Comparison of ENCODE assay signal across 19 cellular contexts in the genomic region with DNA sequence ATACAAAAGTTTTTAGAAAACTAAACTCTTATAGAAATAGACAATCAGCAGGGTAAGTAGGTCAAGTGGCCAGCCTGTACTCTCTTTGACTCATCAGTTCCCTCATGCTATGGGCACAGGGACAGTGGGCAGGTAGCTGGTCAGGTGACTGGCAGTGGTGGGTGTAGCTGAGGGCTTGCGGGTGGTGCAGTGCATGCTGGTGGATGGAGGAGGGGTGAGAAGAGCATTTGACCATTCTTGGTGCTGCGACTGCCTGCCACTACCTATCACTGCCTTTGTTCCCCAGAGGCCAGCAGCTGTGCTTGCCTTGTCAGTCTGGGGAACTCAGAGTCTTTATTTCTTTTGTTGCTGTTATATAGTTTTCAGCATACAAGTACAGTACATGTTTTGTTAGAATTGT. TPM values are rescaled to one million over a fixed set of nuclear protein-coding genes. Genes with fewer than 3 reads are reported as not detected.
DNase-seq lines count a peak whose midpoint lies in the region; ATAC-seq and TF ChIP-seq lines count a peak whose summit lies in the region.
"Had no signal": no experiment of that assay in that cellular context is flagged by ENCODE, and none has a peak within 500 bp of the region (broad histone marks: within the 10 kb centered on the region; RNA-seq: fewer than 3 reads in every experiment).

No MANE protein-coding gene starts in this region.

- peaks cover 0 to 4% of the 10 kb centered on the region in 2 experiments; a peak in 1 of 4 replicates for H3K36me3 ChIP-seq in HCT116 (ENCODE audit: control insufficient read depth in 1 of 2, insufficient read depth in 2 of 2, low read length in 2 of 2)
- no peaks in the 10 kb centered on the region for H3K36me3 ChIP-seq in mesendoderm (ENCODE audit: control insufficient read depth, insufficient read depth, low read length)
- H3K36me3 ChIP-seq in tibial artery, result no peaks in the 10 kb centered on the region

- no TSS peak for BruUV-seq in HCT116 (replicated peaks; lab: Mats Ljungman, UMichigan)

- H3K79me1 ChIP-seq in mesendoderm (ENCODE audit: low read length), result peaks cover 9% of the 10 kb centered on the region

- intact Hi-C loops in HCT116 (cut with micrococcal nuclease) (no loop called here), tibial artery (cut with DNase I; ENCODE audit: low total_unique reads) (no loop called here)

- no peak overlapping the region for H3K4me2 ChIP-seq in HCT116 (ENCODE audit: low read length)
- no peak overlapping the region for H3K4me2 ChIP-seq in mesendoderm (ENCODE audit: low read length)
- H3K4me2 ChIP-seq: SK-N-SH had no signal

- no peak overlapping the region for H2AFZ ChIP-seq in HCT116 (ENCODE audit: low read depth, low read length, poor library complexity, severe bottlenecking)

- DNase-seq in HCT116 (ENCODE audit: low read depth, low spot score), result no peak
- DNase-seq in activated naive CD8-positive, alpha-beta T cell treated with anti-CD3 and anti-CD28 coated beads, Interleukin-2, amount 50 U/mL, for 24 hours, result no peak
- peak; percentile 7 for DNase-seq in mesendoderm
- DNase-seq in tibial artery, result no peak
- DNase-seq in NCI-H1092 treated with DMSO at 0.1 percent for 48 hours (lab: John Stamatoyannopoulos, UW), result no peak
- DNase-seq in stimulated activated CD8-positive, alpha-beta memory T cell treated with anti-CD3 and anti-CD28 coated beads, Interleukin-4, amount 100 ng/mL, for 48 hours, result no peak
- DNase-seq in RPMI8226, result no peak
- DNase-seq: AML-193, GF-D8, KG1, MV-4-11, NCI-H1417, NCI-H187 treated with DMSO at 0.1 percent for 48 hours, NCI-H2227 treated with DMSO at 0.1 percent for 48 hours, NCI-H510A treated with DMSO at 0.1 percent for 48 hours, NCI-H774, SHP77, SK-N-SH had no signal

- peaks cover 49% of the 10 kb centered on the region for H3K36me3 Mint-ChIP-seq in activated naive CD8-positive, alpha-beta T cell treated with anti-CD3 and anti-CD28 coated beads, Interleukin-2, amount 50 U/mL, for 24 hours (ENCODE audit: low read depth)

- H3K18ac ChIP-seq in mesendoderm (ENCODE audit: low read length), result no peak overlapping the region

- H3K79me2 ChIP-seq in HCT116 (ENCODE audit: insufficient read depth, low read length) (peaks cover 100% of the 10 kb centered on the region), mesendoderm (ENCODE audit: control insufficient read depth, insufficient read depth, low read length) (peaks cover 59% of the 10 kb centered on the region)

- RAD21 ChIA-PET in HCT116 (lab: Charles Lee; ENCODE audit: low non-redundant PET in 1 of 2, low total read pairs in 2 of 2, uncharacterized antibody in 2 of 2, unreplicated experiment in 2 of 2), result no interaction called here

- H3K4me3 ChIP-seq in HCT116 (replicated peaks in 1 of 2; ENCODE audit: low read depth in 1 of 2, low read length in 2 of 2) (no peak overlapping the region), mesendoderm (ENCODE audit: low read length) (no peak overlapping the region), tibial artery (no peak overlapping the region)

- peaks cover 12% of the 10 kb centered on the region; the same call in 1 of the 2 replicates for H4K20me1 ChIP-seq in HCT116 (ENCODE audit: insufficient read depth)

- H3K27me3 ChIP-seq in HCT116 (ENCODE audit: insufficient read depth, low read length) (no peaks in the 10 kb centered on the region), mesendoderm (ENCODE audit: insufficient read depth, low read length, poor library complexity) (no peaks in the 10 kb centered on the region), tibial artery (no peaks in the 10 kb centered on the region)

- no peak overlapping the region for H2BK15ac ChIP-seq in mesendoderm (replicated peaks; ENCODE audit: low read depth)

- no peak overlapping the region for H3K4ac ChIP-seq in mesendoderm (ENCODE audit: low read depth, low read length)

- CTCF ChIA-PET in HCT116 (lab: Charles Lee), result no interaction called here

- H3K9me2 ChIP-seq in HCT116 (ENCODE audit: insufficient read depth), result no peaks in the 10 kb centered on the region
- H3K9me2 ChIP-seq: SK-N-SH had no signal

- peaks cover 20% of the 10 kb centered on the region for H3K9me3 Mint-ChIP-seq in activated naive CD8-positive, alpha-beta T cell treated with anti-CD3 and anti-CD28 coated beads, Interleukin-2, amount 50 U/mL, for 24 hours

- POLR2A ChIA-PET in HCT116 (lab: Charles Lee), result no interaction called here

- H2BK5ac ChIP-seq in mesendoderm (ENCODE audit: low read length), result no peak overlapping the region

- TF ChIP-seq RAD21 in HCT116 (IDR thresholded peaks at IDR 0.05; ENCODE audit: low read depth), result no peak

- no peak overlapping the region for H3K56ac ChIP-seq in mesendoderm (ENCODE audit: low read length)

- no peak overlapping the region for H3K27ac Mint-ChIP-seq in activated naive CD8-positive, alpha-beta T cell treated with anti-CD3 and anti-CD28 coated beads, Interleukin-2, amount 50 U/mL, for 24 hours

- no peak for TF ChIP-seq CTCF in HCT116 (IDR thresholded peaks at IDR 0.05 in 2 of 3, conservative IDR thresholded peaks at IDR 0.05 in 1 of 3; ENCODE audit: borderline replicate concordance in 1 of 3, insufficient read depth in 1 of 3, low read depth in 2 of 3, low read length in 2 of 3)
- TF ChIP-seq CTCF in tibial artery (IDR thresholded peaks at IDR 0.05), result no peak

- ATAC-seq in HCT116, result 0 out of 2 replicates have a peak, but pooled peaks have one; percentile 32
- ATAC-seq in activated naive CD8-positive, alpha-beta T cell treated with anti-CD3 and anti-CD28 coated beads, Interleukin-2, amount 50 U/mL, for 24 hours, result peak; percentile 33

- H4K5ac ChIP-seq in mesendoderm (ENCODE audit: low read length), result no peak overlapping the region

- H3K9me3 ChIP-seq in HCT116 (ENCODE audit: control insufficient read depth in 1 of 2, insufficient read depth in 1 of 2, low read depth in 1 of 2, low read length in 2 of 2), result no peaks in the 10 kb centered on the region
- peaks cover 0 to 3% (median 0%) of the 10 kb centered on the region in 3 donors for H3K9me3 ChIP-seq in tibial artery
- H3K9me3 ChIP-seq: SK-N-SH had no signal

- no peak overlapping the region for H2AK5ac ChIP-seq in mesendoderm (ENCODE audit: low read length)

- no peak overlapping the region for H3K23ac ChIP-seq in mesendoderm (ENCODE audit: low read length)

- no peak overlapping the region for H4K8ac ChIP-seq in mesendoderm (ENCODE audit: low read depth, low read length)

- no peak overlapping the region for H3K4me3 Mint-ChIP-seq in activated naive CD8-positive, alpha-beta T cell treated with anti-CD3 and anti-CD28 coated beads, Interleukin-2, amount 50 U/mL, for 24 hours

- no peak for TF ChIP-seq POLR2A in HCT116 (IDR thresholded peaks at IDR 0.05; ENCODE audit: borderline replicate concordance, extremely low read depth, insufficient read depth, insufficient read length)

- H3K27me3 Mint-ChIP-seq in activated naive CD8-positive, alpha-beta T cell treated with anti-CD3 and anti-CD28 coated beads, Interleukin-2, amount 50 U/mL, for 24 hours, result no peaks in the 10 kb centered on the region

- no peak overlapping the region for H2BK120ac ChIP-seq in mesendoderm (ENCODE audit: low read depth, low read length)

- H3K9ac ChIP-seq in HCT116 (ENCODE audit: low read length) (no peak overlapping the region), mesendoderm (ENCODE audit: low read length) (no peak overlapping the region)
- H3K9ac ChIP-seq: SK-N-SH had no signal

- no CpG with 5 or more reads among the region's 2 CpGs for WGBS in mesendoderm (ENCODE audit: extremely low coverage, insufficient coverage, low lambda C conversion rate)

- no peak overlapping the region for H3K27ac ChIP-seq in HCT116 (ENCODE audit: low read depth, low read length)
- no peak overlapping the region for H3K27ac ChIP-seq in mesendoderm (ENCODE audit: low read depth, low read length)
- H3K27ac ChIP-seq in tibial artery, result peak overlapping the region; percentile 69 to 84
- H3K27ac ChIP-seq: C4-2B had no signal

- H3K4me1 ChIP-seq in HCT116 (ENCODE audit: control insufficient read depth in 1 of 2, insufficient read depth in 2 of 2, low read length in 2 of 2) (no peaks in the 10 kb centered on the region), mesendoderm (ENCODE audit: control insufficient read depth, low read depth, low read length) (no peaks in the 10 kb centered on the region), tibial artery (peaks cover 0 to 70% (median 17%) of the 10 kb centered on the region in 4 donors)

- H3K4me1 Mint-ChIP-seq in activated naive CD8-positive, alpha-beta T cell treated with anti-CD3 and anti-CD28 coated beads, Interleukin-2, amount 50 U/mL, for 24 hours, result peaks cover 24% of the 10 kb centered on the region

TF ChIP-seq in HCT116, 20 proteins besides CTCF, POLR2A, EP300 and RAD21:
- TF ChIP-seq ZFX (IDR thresholded peaks at IDR 0.05) (no peak), POLR2AphosphoS5 (IDR thresholded peaks at IDR 0.05; ENCODE audit: low read depth, low read length) (no peak), FOSL1 (IDR thresholded peaks at IDR 0.05; ENCODE audit: low read depth) (no peak), SP1 (IDR thresholded peaks at IDR 0.05; ENCODE audit: low read depth) (no peak), ELF1 (IDR thresholded peaks at IDR 0.05; ENCODE audit: borderline replicate concordance, low read depth) (no peak)
- TF ChIP-seq, protein P1, sequence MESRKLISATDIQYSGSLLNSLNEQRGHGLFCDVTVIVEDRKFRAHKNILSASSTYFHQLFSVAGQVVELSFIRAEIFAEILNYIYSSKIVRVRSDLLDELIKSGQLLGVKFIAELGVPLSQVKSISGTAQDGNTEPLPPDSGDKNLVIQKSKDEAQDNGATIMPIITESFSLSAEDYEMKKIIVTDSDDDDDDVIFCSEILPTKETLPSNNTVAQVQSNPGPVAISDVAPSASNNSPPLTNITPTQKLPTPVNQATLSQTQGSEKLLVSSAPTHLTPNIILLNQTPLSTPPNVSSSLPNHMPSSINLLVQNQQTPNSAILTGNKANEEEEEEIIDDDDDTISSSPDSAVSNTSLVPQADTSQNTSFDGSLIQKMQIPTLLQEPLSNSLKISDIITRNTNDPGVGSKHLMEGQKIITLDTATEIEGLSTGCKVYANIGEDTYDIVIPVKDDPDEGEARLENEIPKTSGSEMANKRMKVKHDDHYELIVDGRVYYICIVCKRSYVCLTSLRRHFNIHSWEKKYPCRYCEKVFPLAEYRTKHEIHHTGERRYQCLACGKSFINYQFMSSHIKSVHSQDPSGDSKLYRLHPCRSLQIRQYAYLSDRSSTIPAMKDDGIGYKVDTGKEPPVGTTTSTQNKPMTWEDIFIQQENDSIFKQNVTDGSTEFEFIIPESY (IDR thresholded peaks at IDR 0.05; ENCODE audit: extremely low read depth, insufficient replicate concordance, low read length), result no peak

RNA-seq across cellular contexts. Expression of a gene that starts 12.8 kb away (rescaled TPM):
- 29.9 TPM for total RNA-seq in HCT116 (2021; ENCODE audit: unreplicated experiment)
- polyA plus RNA-seq in HCT116 (2012), result 13.5 and 18.4 TPM in 2 replicates
- polyA plus RNA-seq in mesendoderm (2013, experiment 1 of 2), result 39.6 TPM
- polyA plus RNA-seq in mesendoderm (2013, experiment 2 of 2), result 38.6 TPM

Comparison
In these comparisons a context has a peak if more than half of its experiments do, and no peak if none do; other contexts are left out.
1. H3K27ac ChIP-seq: peak in tibial artery (2 of 2); none in HCT116 (single experiment) and mesendoderm (single experiment).